In the genomic region with DNA sequence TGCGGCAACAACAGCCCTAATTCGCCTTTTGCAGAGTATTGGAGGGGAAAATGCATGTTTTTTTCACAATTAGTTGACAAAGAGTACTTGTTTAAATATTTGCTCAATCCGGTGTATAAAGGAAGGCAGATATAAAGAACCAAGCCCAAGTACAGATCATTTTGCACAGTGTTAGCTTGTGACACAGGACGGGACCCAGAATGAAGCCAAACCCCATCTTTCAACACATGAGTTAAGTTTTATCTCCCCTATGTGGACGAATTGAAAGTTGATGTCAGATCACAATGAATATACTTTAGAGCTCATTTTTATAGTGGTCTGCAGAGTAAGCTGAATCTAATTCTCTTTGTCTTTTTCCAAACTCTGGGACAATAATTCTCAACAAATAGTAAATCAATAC, we compare ENCODE assay signal across 30 cellular contexts.
"Had no signal": no experiment of that assay in that cellular context is flagged by ENCODE, and none has a peak within 500 bp of the region (broad histone marks: within the 10 kb centered on the region; RNA-seq: fewer than 3 reads in every experiment).

No MANE protein-coding gene starts in this region.

- H3K9me3 Mint-ChIP-seq: activated CD4-positive, alpha-beta memory T cell treated with anti-CD3 and anti-CD28 coated beads for 36 hours; activated CD4-positive, alpha-beta T cell treated with anti-CD3 and anti-CD28 coated beads, Interleukin-2, amount 10 ng/mL, durations not matched to agents 24 days and 14 days; activated naive CD4-positive, alpha-beta T cell treated with anti-CD3 and anti-CD28 coated beads, Interleukin-2, amount 10 ng/mL, durations not matched to agents 7 days and 5 days; activated naive CD8-positive, alpha-beta T cell treated with anti-CD3 and anti-CD28 coated beads, Interleukin-2, amount 10 ng/mL, durations not matched to agents 7 days and 5 days had no signal

- DNase-seq: activated CD4-positive, alpha-beta memory T cell treated with anti-CD3 and anti-CD28 coated beads for 36 hours; activated CD4-positive, alpha-beta T cell treated with anti-CD3 and anti-CD28 coated beads for 36 hours; activated CD4-positive, alpha-beta T cell treated with anti-CD3 and anti-CD28 coated beads, Interleukin-2, amount 10 ng/mL, durations not matched to agents 24 days and 14 days; activated CD4-positive, CD25-positive, alpha-beta regulatory T cell; activated CD4-positive, CD25-positive, alpha-beta regulatory T cell treated with anti-CD3 and anti-CD28 coated beads, Interleukin-2, amount 50 U/mL, for 72 hours; activated CD8-positive, alpha-beta memory T cell treated with anti-CD3 and anti-CD28 coated beads, Interleukin-2, amount 10 ng/mL, durations not matched to agents 7 days and 5 days; activated CD8-positive, alpha-beta memory T cell treated with anti-CD3 and anti-CD28 coated beads, Interleukin-2, amount 50 U/mL, for 4 hours; activated CD8-positive, alpha-beta T cell treated with anti-CD3 and anti-CD28 coated beads, Interleukin-2, amount 10 ng/mL, durations not matched to agents 7 days and 5 days; activated gamma-delta T cell; activated naive CD4-positive, alpha-beta T cell; activated naive CD4-positive, alpha-beta T cell treated with anti-CD3 and anti-CD28 coated beads, Interleukin-2, amount 10 ng/mL, durations not matched to agents 7 days and 5 days; activated naive CD8-positive, alpha-beta T cell treated with anti-CD3 and anti-CD28 coated beads, Interleukin-2, amount 10 ng/mL, durations not matched to agents 7 days and 5 days; activated T-cell treated with anti-CD3 and anti-CD28 coated beads, Interleukin-2, amount 50 U/mL, for 1 hour; activated T-cell treated with anti-CD3 and anti-CD28 coated beads, Interleukin-2, amount 50 U/mL, for 72 hours; central memory CD4-positive, alpha-beta T cell; cerebellar nuclear complex; colonic mucosa; effector CD8-positive, alpha-beta T cell; foreskin fibroblast; glutamatergic neuron; heart left ventricle; T-helper 17 cell; T1000 had no signal

- H3K36me3 ChIP-seq: ascending aorta, breast epithelium, cardiac muscle cell, colonic mucosa, heart left ventricle had no signal

- ATAC-seq: activated CD4-positive, alpha-beta T cell treated with anti-CD3 and anti-CD28 coated beads for 36 hours; activated CD8-positive, alpha-beta memory T cell treated with anti-CD3 and anti-CD28 coated beads, Interleukin-2, amount 10 ng/mL, durations not matched to agents 7 days and 5 days; activated CD8-positive, alpha-beta T cell treated with anti-CD3 and anti-CD28 coated beads, Interleukin-2, amount 10 ng/mL, durations not matched to agents 7 days and 5 days; activated naive CD4-positive, alpha-beta T cell treated with anti-CD3 and anti-CD28 coated beads, Interleukin-2, amount 50 U/mL, for 72 hours; activated T-cell treated with anti-CD3 and anti-CD28 coated beads, Interleukin-2, amount 50 U/mL, for 72 hours; heart left ventricle; T-helper 17 cell had no signal

- H3K36me3 Mint-ChIP-seq: activated CD4-positive, alpha-beta memory T cell treated with anti-CD3 and anti-CD28 coated beads for 36 hours; activated CD8-positive, alpha-beta memory T cell treated with anti-CD3 and anti-CD28 coated beads, Interleukin-2, amount 10 ng/mL, durations not matched to agents 7 days and 5 days; activated naive CD4-positive, alpha-beta T cell treated with anti-CD3 and anti-CD28 coated beads, Interleukin-2, amount 10 ng/mL, durations not matched to agents 7 days and 5 days; activated naive CD4-positive, alpha-beta T cell treated with anti-CD3 and anti-CD28 coated beads, Interleukin-2, amount 50 U/mL, for 72 hours; activated naive CD8-positive, alpha-beta T cell treated with anti-CD3 and anti-CD28 coated beads, Interleukin-2, amount 10 ng/mL, durations not matched to agents 7 days and 5 days; brain had no signal

- H3K4me3 ChIP-seq: ascending aorta, breast epithelium, cardiac muscle cell, colonic mucosa, heart left ventricle had no signal

- H3K4me1 ChIP-seq: ascending aorta, breast epithelium, colonic mucosa, heart left ventricle had no signal

- H3K27me3 Mint-ChIP-seq: activated CD4-positive, alpha-beta memory T cell treated with anti-CD3 and anti-CD28 coated beads for 36 hours; activated CD4-positive, alpha-beta T cell treated with anti-CD3 and anti-CD28 coated beads for 36 hours; activated CD4-positive, alpha-beta T cell treated with anti-CD3 and anti-CD28 coated beads, Interleukin-2, amount 10 ng/mL, durations not matched to agents 24 days and 14 days; activated CD8-positive, alpha-beta memory T cell treated with anti-CD3 and anti-CD28 coated beads, Interleukin-2, amount 10 ng/mL, durations not matched to agents 7 days and 5 days; activated naive CD4-positive, alpha-beta T cell treated with anti-CD3 and anti-CD28 coated beads, Interleukin-2, amount 10 ng/mL, durations not matched to agents 7 days and 5 days; activated naive CD8-positive, alpha-beta T cell treated with anti-CD3 and anti-CD28 coated beads, Interleukin-2, amount 10 ng/mL, durations not matched to agents 7 days and 5 days; T-helper 17 cell had no signal

- H3K4me1 Mint-ChIP-seq: activated CD4-positive, alpha-beta T cell treated with anti-CD3 and anti-CD28 coated beads for 36 hours; activated CD4-positive, alpha-beta T cell treated with anti-CD3 and anti-CD28 coated beads, Interleukin-2, amount 10 ng/mL, durations not matched to agents 24 days and 14 days; activated CD8-positive, alpha-beta memory T cell treated with anti-CD3 and anti-CD28 coated beads, Interleukin-2, amount 10 ng/mL, durations not matched to agents 7 days and 5 days; activated naive CD4-positive, alpha-beta T cell treated with anti-CD3 and anti-CD28 coated beads, Interleukin-2, amount 10 ng/mL, durations not matched to agents 7 days and 5 days; activated naive CD8-positive, alpha-beta T cell treated with anti-CD3 and anti-CD28 coated beads, Interleukin-2, amount 10 ng/mL, durations not matched to agents 7 days and 5 days; brain; T-helper 17 cell had no signal

- H3K9me3 ChIP-seq: ascending aorta, breast epithelium, colonic mucosa, heart left ventricle had no signal

- H3K27ac Mint-ChIP-seq: activated CD4-positive, alpha-beta memory T cell treated with anti-CD3 and anti-CD28 coated beads for 36 hours; activated CD4-positive, alpha-beta T cell treated with anti-CD3 and anti-CD28 coated beads for 36 hours; activated CD4-positive, alpha-beta T cell treated with anti-CD3 and anti-CD28 coated beads, Interleukin-2, amount 10 ng/mL, durations not matched to agents 24 days and 14 days; activated CD8-positive, alpha-beta memory T cell treated with anti-CD3 and anti-CD28 coated beads, Interleukin-2, amount 10 ng/mL, durations not matched to agents 7 days and 5 days; activated CD8-positive, alpha-beta T cell treated with anti-CD3 and anti-CD28 coated beads, Interleukin-2, amount 10 ng/mL, durations not matched to agents 7 days and 5 days; activated naive CD4-positive, alpha-beta T cell treated with anti-CD3 and anti-CD28 coated beads, Interleukin-2, amount 10 ng/mL, durations not matched to agents 7 days and 5 days; activated naive CD4-positive, alpha-beta T cell treated with anti-CD3 and anti-CD28 coated beads, Interleukin-2, amount 50 U/mL, for 72 hours; activated naive CD8-positive, alpha-beta T cell treated with anti-CD3 and anti-CD28 coated beads, Interleukin-2, amount 10 ng/mL, durations not matched to agents 7 days and 5 days; activated T-cell treated with anti-CD3 and anti-CD28 coated beads, Interleukin-2, amount 50 U/mL, for 72 hours; brain; T-helper 17 cell; T-helper 2 cell treated with Interferon-gamma antibody and Interleukin-4, amounts not matched to agents 5 μg/mL and 100 μg/mL, for 36 hours had no signal

- H3K27me3 ChIP-seq: ascending aorta, breast epithelium, cardiac muscle cell, colonic mucosa, heart left ventricle had no signal

- H3K27ac ChIP-seq: ascending aorta, breast epithelium, cardiac muscle cell, colonic mucosa, epithelial cell of prostate, heart left ventricle had no signal

- H3K4me3 Mint-ChIP-seq: activated CD4-positive, alpha-beta memory T cell treated with anti-CD3 and anti-CD28 coated beads for 36 hours; activated CD4-positive, alpha-beta T cell treated with anti-CD3 and anti-CD28 coated beads for 36 hours; activated CD4-positive, alpha-beta T cell treated with anti-CD3 and anti-CD28 coated beads, Interleukin-2, amount 10 ng/mL, durations not matched to agents 24 days and 14 days; activated CD8-positive, alpha-beta memory T cell treated with anti-CD3 and anti-CD28 coated beads, Interleukin-2, amount 10 ng/mL, durations not matched to agents 7 days and 5 days; activated CD8-positive, alpha-beta T cell treated with anti-CD3 and anti-CD28 coated beads, Interleukin-2, amount 10 ng/mL, durations not matched to agents 7 days and 5 days; activated naive CD4-positive, alpha-beta T cell treated with anti-CD3 and anti-CD28 coated beads, Interleukin-2, amount 10 ng/mL, durations not matched to agents 7 days and 5 days; activated naive CD8-positive, alpha-beta T cell treated with anti-CD3 and anti-CD28 coated beads, Interleukin-2, amount 10 ng/mL, durations not matched to agents 7 days and 5 days; activated T-cell treated with anti-CD3 and anti-CD28 coated beads, Interleukin-2, amount 50 U/mL, for 72 hours; brain; T-helper 17 cell; T-helper 2 cell treated with Interferon-gamma antibody and Interleukin-4, amounts not matched to agents 5 μg/mL and 100 μg/mL, for 36 hours had no signal
